Comparison of ENCODE assay signal across 8 cellular contexts in genomic region chr11:64204464-64204989, GRCh38. TPM values are rescaled to one million over a fixed set of nuclear protein-coding genes. Genes with fewer than 3 reads are reported as not detected.
A peak's percentile ranks its signal among the peaks of the same experiment; 100 is the strongest.
DNase-seq lines count a peak whose midpoint lies in the region; ATAC-seq and TF ChIP-seq lines count a peak whose summit lies in the region.

No MANE protein-coding gene starts in this region.

- H3K4me1 ChIP-seq in PC-3 (ENCODE audit: insufficient read depth, low read length) = 0 out of 2 replicates have a peak, but pooled peaks cover 3% of the 10 kb centered on the region

- TF ChIP-seq CTCF in PC-3 (conservative IDR thresholded peaks at IDR 0.05; ENCODE audit: low read depth, low read length) (peak; percentile 96), epithelial cell of proximal tubule (conservative IDR thresholded peaks at IDR 0.05; ENCODE audit: low read depth, low read length) (peak; percentile 82)

- no TSS peak for BruUV-seq in PC-3 (replicated peaks; lab: Mats Ljungman, UMichigan)

- peaks cover 7% of the 10 kb centered on the region; the same call in 1 of the 2 replicates for H4K20me1 ChIP-seq in PC-3 (ENCODE audit: low read length)

- H3K4me2 ChIP-seq in PC-3 (ENCODE audit: low read length) = no peak overlapping the region

- H3K27ac Mint-ChIP-seq in naive B cell = peak overlapping the region; percentile 60 to 97 (median 82)

- DNase-seq in COLO829 (ENCODE audit: low spot score) (peak; percentile 88), KG1 (lab: John Stamatoyannopoulos, UW) (peak; percentile 97), PC-3 (peak; percentile 98), activated T-cell treated with anti-CD3 and anti-CD28 coated beads for 24 hours (ENCODE audit: low read depth) (peak; percentile 64), epithelial cell of proximal tubule (ENCODE audit: low read depth) (no peak), naive B cell (peak; percentile 73)
- DNase-seq in stimulated activated naive CD4-positive, alpha-beta T cell treated with Interleukin-2 at 50 U/mL for 16 hours (lab: John Stamatoyannopoulos, UW) = peak; percentile 63

- no peaks in the 10 kb centered on the region for H3K27me3 Mint-ChIP-seq in naive B cell

- peaks cover 4% of the 10 kb centered on the region for H3F3A ChIP-seq in PC-3 (ENCODE audit: low read length, unreplicated experiment)

- H3K4me3 ChIP-seq in PC-3 (ENCODE audit: low read length) (no peak overlapping the region), epithelial cell of proximal tubule (ENCODE audit: low read depth, low read length) (no peak overlapping the region)

- peaks cover 18 to 23% of the 10 kb centered on the region in 2 donors for H3K36me3 Mint-ChIP-seq in naive B cell

- H3K9ac ChIP-seq in PC-3 (ENCODE audit: low read length) = no peak overlapping the region

- H3K36me3 ChIP-seq in PC-3 (ENCODE audit: low read depth, low read length) = peaks cover 68% of the 10 kb centered on the region

- H3K27me3 ChIP-seq in PC-3 (ENCODE audit: low read length) = no peaks in the 10 kb centered on the region

- CTCF ChIA-PET in PC-3 (lab: Charles Lee) = interaction anchor here (0.5 to 1.6 kb wide), 17 partner anchors 9 to 151 kb away, joined by 3 to 15 read pairs (median 5); partner anchors contain the start of genes DNAJC4, FKBP2, NUDT22 and PRDX5

- no peak overlapping the region for H2AFZ ChIP-seq in PC-3 (ENCODE audit: low read length)

- H3K9me3 Mint-ChIP-seq in naive B cell = no peaks in the 10 kb centered on the region

- no peaks in the 10 kb centered on the region for H3K9me3 ChIP-seq in PC-3 (ENCODE audit: low read length)

- intact Hi-C loops in PC-3 (cut with micrococcal nuclease) = loop anchor here (1.0 to 2.0 kb wide), 3 partner anchors 22 to 100 kb away; partner anchors contain the start of genes ESRRA, NUDT22, PLCB3 and TRPT1

- H3K4me3 Mint-ChIP-seq in naive B cell = peak overlapping the region; percentile 55 to 86 (median 69)

- POLR2A ChIA-PET in PC-3 (lab: Charles Lee; ENCODE audit: unreplicated experiment) = interaction anchor here (0.7 to 1.1 kb wide), 2 partner anchors 19 to 121 kb away, joined by 6 to 10 read pairs; partner anchors contain the start of gene STIP1

- no peaks in the 10 kb centered on the region for H3K9me2 ChIP-seq in PC-3 (replicated peaks; ENCODE audit: low read length)

- H3K4me1 Mint-ChIP-seq in naive B cell = peaks cover 31 to 54% (median 51%) of the 10 kb centered on the region in 3 donors

- ATAC-seq in PC-3 (peak; percentile 73), naive B cell (ENCODE audit: low read depth in 2 of 2) (peak; percentile 61 to 70), HG02678 (IDR thresholded peaks at IDR 0.05; ENCODE audit: unreplicated experiment) (no peak)

- peaks cover 9% of the 10 kb centered on the region; the same call in 1 of the 2 replicates for H3K79me2 ChIP-seq in PC-3 (ENCODE audit: low read length)

- H3K27ac ChIP-seq in PC-3 (ENCODE audit: low read length) = no peak overlapping the region

RNA-seq across cellular contexts. Expression of gene FERMT3, which starts 2.0 kb away (rescaled TPM):
- 2.1 and 2.4 TPM in 2 replicates for total RNA-seq in PC-3 (2014; rRNA removed)
- total RNA-seq in epithelial cell of proximal tubule = 0.29 and 2.8 TPM in 2 replicates
- 100 to 1,000 TPM in 5 of 6 donors, 10 to 100 TPM in 1; 98.6 to 148 (median 118) TPM for polyA plus RNA-seq in naive B cell (ENCODE audit: low read depth in 6 of 6)

RNA-seq across cellular contexts. Expression of gene STIP1, which starts 18.6 kb away (rescaled TPM):
- total RNA-seq in PC-3 (2014; rRNA removed) (543 and 557 TPM in 2 replicates), epithelial cell of proximal tubule (275 and 315 TPM in 2 replicates)
- polyA plus RNA-seq in naive B cell (ENCODE audit: low read depth in 6 of 6) = 10 to 100 TPM; 26.3 to 92.4 (median 63.3) TPM

RNA-seq across cellular contexts. Expression of gene TRPT1, which starts 21.5 kb away (rescaled TPM):
- total RNA-seq in PC-3 (2014; rRNA removed) (56.0 and 57.7 TPM in 2 replicates), epithelial cell of proximal tubule (63.3 and 98.1 TPM in 2 replicates)
- 10 to 100 TPM; 60.7 to 97.6 (median 86.0) TPM for polyA plus RNA-seq in naive B cell (ENCODE audit: low read depth in 6 of 6)

RNA-seq across cellular contexts. Expression of gene NUDT22, which starts 21.5 kb away (rescaled TPM):
- total RNA-seq in PC-3 (2014; rRNA removed) (98.3 and 102 TPM in 2 replicates), epithelial cell of proximal tubule (69.2 and 91.9 TPM in 2 replicates)
- 10 to 100 TPM; 43.6 to 96.6 (median 62.6) TPM for polyA plus RNA-seq in naive B cell (ENCODE audit: low read depth in 6 of 6)

RNA-seq across cellular contexts. Expression of gene DNAJC4, which starts 25.8 kb away (rescaled TPM):
- total RNA-seq in PC-3 (2014; rRNA removed) (20.4 and 25.4 TPM in 2 replicates), epithelial cell of proximal tubule (12.5 and 17.6 TPM in 2 replicates)
- polyA plus RNA-seq in naive B cell (ENCODE audit: low read depth in 6 of 6) = 10 to 100 TPM; 41.9 to 66.6 (median 50.5) TPM
